Comparison of ENCODE assay signal across 31 cellular contexts in the genomic region with DNA sequence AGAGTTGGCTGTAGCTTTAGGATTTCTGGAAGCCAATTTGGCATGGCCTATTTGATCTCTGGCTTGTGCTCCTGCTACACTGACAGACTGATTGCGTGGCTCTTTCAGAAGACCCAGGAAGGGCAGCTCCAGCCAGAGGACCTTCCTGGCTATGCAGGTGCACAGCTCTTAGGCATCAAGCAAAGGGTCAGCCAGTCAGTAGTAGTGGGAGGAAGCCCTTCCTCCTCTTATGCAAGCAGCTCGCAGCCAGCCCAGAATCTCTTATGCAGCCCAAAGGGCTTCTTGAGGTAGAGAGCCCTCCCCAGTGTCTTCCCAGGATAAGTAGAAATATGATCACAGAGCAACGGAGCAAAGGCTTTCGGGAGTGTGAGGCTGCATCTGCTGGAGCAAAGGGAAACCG.
"Had no signal": no experiment of that assay in that cellular context is flagged by ENCODE, and none has a peak within 500 bp of the region (broad histone marks: within the 10 kb centered on the region; RNA-seq: fewer than 3 reads in every experiment).

No MANE protein-coding gene starts in this region.

- H3K27me3 ChIP-seq: brain microvascular endothelial cell, Peyer's patch had no signal

- DNase-seq: activated CD4-positive, alpha-beta memory T cell treated with anti-CD3 and anti-CD28 coated beads, Interleukin-2, amount 10 ng/mL, durations not matched to agents 7 days and 5 days; activated CD4-positive, alpha-beta T cell treated with anti-CD3 and anti-CD28 coated beads for 1 hour; activated CD4-positive, alpha-beta T cell treated with anti-CD3 and anti-CD28 coated beads for 48 hours; activated CD4-positive, CD25-positive, alpha-beta regulatory T cell; activated CD8-positive, alpha-beta memory T cell treated with anti-CD3 and anti-CD28 coated beads for 24 hours; activated CD8-positive, alpha-beta memory T cell treated with anti-CD3 and anti-CD28 coated beads, Interleukin-2, amount 10 ng/mL, durations not matched to agents 7 days and 5 days; activated CD8-positive, alpha-beta memory T cell treated with anti-CD3 and anti-CD28 coated beads, Interleukin-2, amount 50 U/mL, for 48 hours; activated effector memory CD4-positive, alpha-beta T cell treated with Interleukin-2 at 50 U/mL for 16 hours; activated naive CD4-positive, alpha-beta T cell treated with anti-CD3 and anti-CD28 coated beads, Interleukin-2, amount 10 ng/mL, durations not matched to agents 7 days and 5 days; activated T-cell treated with anti-CD3 and anti-CD28 coated beads, Interleukin-2, amount 50 U/mL, for 48 hours; amniotic stem cell; aorta; brain microvascular endothelial cell; NCI-H1105 treated with DMSO at 0.1 percent for 48 hours; NCI-H1436; NCI-H1694; NCI-H1930; NCI-H2081 treated with DMSO at 0.1 percent for 48 hours; NCI-H2171; NCI-H510A; NCI-H526; NCI-H748 treated with DMSO at 0.1 percent for 48 hours; NK-92 treated with Interleukin-12 subunit alpha and Interleukin-12 subunit beta, amount 100 ng/mL, for 24 hours; PC-3; Peyer's patch; RPMI8226; SIG-M5; T1000; WERI-Rb-1 had no signal

- H3K36me3 ChIP-seq: WERI-Rb-1 had no signal

- H3K4me1 ChIP-seq: Peyer's patch had no signal

- H3K9me3 ChIP-seq: Peyer's patch had no signal

- H3K4me3 ChIP-seq: K562, Peyer's patch, SK-N-MC had no signal

- ATAC-seq: activated CD8-positive, alpha-beta memory T cell treated with anti-CD3 and anti-CD28 coated beads, Interleukin-2, amount 10 ng/mL, durations not matched to agents 7 days and 5 days; K562; PC-3 had no signal

- H3K27ac ChIP-seq: brain microvascular endothelial cell, Peyer's patch, SK-N-MC, WERI-Rb-1 had no signal
